In the genomic region with DNA sequence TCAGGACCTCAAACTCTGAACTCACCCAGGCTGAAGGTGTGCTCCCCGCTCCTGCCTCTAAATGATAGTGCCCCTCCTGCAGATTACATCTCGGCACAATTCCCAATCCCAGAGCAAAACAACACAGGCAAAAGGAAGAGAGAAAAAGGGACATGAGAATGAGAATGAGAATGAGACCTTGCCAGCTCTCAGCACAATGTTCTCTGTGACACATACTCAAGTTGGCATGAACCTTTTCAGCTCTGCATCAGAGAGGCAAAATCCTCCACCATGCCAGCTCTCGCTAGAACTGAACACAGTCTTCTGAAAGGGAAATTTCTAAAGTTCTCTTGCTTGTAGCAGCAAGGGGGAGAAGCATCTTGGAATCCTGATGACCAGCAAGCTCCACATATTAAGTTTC, we compare ENCODE assay signal across 31 cellular contexts.
"Had no signal": no experiment of that assay in that cellular context is flagged by ENCODE, and none has a peak within 500 bp of the region (broad histone marks: within the 10 kb centered on the region; RNA-seq: fewer than 3 reads in every experiment).

No MANE protein-coding gene starts in this region.

- ATAC-seq: activated CD4-positive, alpha-beta T cell treated with anti-CD3 and anti-CD28 coated beads for 36 hours; activated naive CD4-positive, alpha-beta T cell treated with anti-CD3 and anti-CD28 coated beads, Interleukin-2, amount 50 U/mL, for 72 hours; activated T-cell treated with anti-CD3 and anti-CD28 coated beads, Interleukin-2, amount 50 U/mL, for 72 hours; effector memory CD8-positive, alpha-beta T cell; foreskin keratinocyte; gastroesophageal sphincter; heart right ventricle; T-helper 17 cell had no signal

- H3K9me3 ChIP-seq: ascending aorta, breast epithelium, esophagus muscularis mucosa, gastroesophageal sphincter, heart right ventricle had no signal

- H2AFZ ChIP-seq: hepatocyte had no signal

- H3K27me3 ChIP-seq: ascending aorta, hepatocyte had no signal

- DNase-seq: activated CD4-positive, alpha-beta memory T cell treated with anti-CD3 and anti-CD28 coated beads, Interleukin-2, amount 10 ng/mL, durations not matched to agents 7 days and 5 days; activated CD4-positive, alpha-beta T cell treated with anti-CD3 and anti-CD28 coated beads for 36 hours; activated CD4-positive, alpha-beta T cell treated with anti-CD3 and anti-CD28 coated beads, Interleukin-2, amount 10 ng/mL, durations not matched to agents 24 days and 14 days; activated CD4-positive, alpha-beta T cell treated with anti-CD3 and anti-CD28 coated beads, Interleukin-2, amount 50 U/mL, for 4 hours; activated CD4-positive, CD25-positive, alpha-beta regulatory T cell; activated CD4-positive, CD25-positive, alpha-beta regulatory T cell treated with anti-CD3 and anti-CD28 coated beads, Interleukin-2, amount 50 U/mL, for 72 hours; activated CD8-positive, alpha-beta memory T cell treated with anti-CD3 and anti-CD28 coated beads, Interleukin-2, amount 50 U/mL, for 48 hours; activated gamma-delta T cell; activated naive CD4-positive, alpha-beta T cell; activated naive CD4-positive, alpha-beta T cell treated with anti-CD3 and anti-CD28 coated beads, Interleukin-2, amount 10 ng/mL, durations not matched to agents 7 days and 5 days; activated naive CD8-positive, alpha-beta T cell treated with anti-CD3 and anti-CD28 coated beads, Interleukin-2, amount 10 ng/mL, durations not matched to agents 7 days and 5 days; activated T-cell treated with anti-CD3 and anti-CD28 coated beads for 4 hours; activated T-cell treated with anti-CD3 and anti-CD28 coated beads, Interleukin-2, amount 50 U/mL, for 24 hours; activated T-cell treated with anti-CD3 and anti-CD28 coated beads, Interleukin-2, amount 50 U/mL, for 72 hours; central memory CD4-positive, alpha-beta T cell; cortex of kidney; dermis blood vessel endothelial cell; effector CD4-positive, alpha-beta T cell; effector memory CD8-positive, alpha-beta T cell; erythroblast; foreskin keratinocyte; heart right ventricle; T-helper 17 cell; T1000 had no signal

- H3K4me2 ChIP-seq: hepatocyte had no signal

- H3K4me3 ChIP-seq: ascending aorta, breast epithelium, cardiac muscle cell, esophagus muscularis mucosa, gastroesophageal sphincter, heart right ventricle, hepatocyte had no signal

- H3K36me3 ChIP-seq: ascending aorta, breast epithelium, cardiac muscle cell, esophagus muscularis mucosa, gastroesophageal sphincter, heart right ventricle had no signal

- H3K79me2 ChIP-seq: hepatocyte had no signal

- H3K27ac ChIP-seq: ascending aorta, breast epithelium, cardiac muscle cell, esophagus muscularis mucosa, foreskin keratinocyte, gastroesophageal sphincter, heart right ventricle, hepatocyte had no signal

- H3K4me1 ChIP-seq: ascending aorta, breast epithelium, esophagus muscularis mucosa, foreskin keratinocyte, gastroesophageal sphincter, heart right ventricle had no signal
